In the genomic region with DNA sequence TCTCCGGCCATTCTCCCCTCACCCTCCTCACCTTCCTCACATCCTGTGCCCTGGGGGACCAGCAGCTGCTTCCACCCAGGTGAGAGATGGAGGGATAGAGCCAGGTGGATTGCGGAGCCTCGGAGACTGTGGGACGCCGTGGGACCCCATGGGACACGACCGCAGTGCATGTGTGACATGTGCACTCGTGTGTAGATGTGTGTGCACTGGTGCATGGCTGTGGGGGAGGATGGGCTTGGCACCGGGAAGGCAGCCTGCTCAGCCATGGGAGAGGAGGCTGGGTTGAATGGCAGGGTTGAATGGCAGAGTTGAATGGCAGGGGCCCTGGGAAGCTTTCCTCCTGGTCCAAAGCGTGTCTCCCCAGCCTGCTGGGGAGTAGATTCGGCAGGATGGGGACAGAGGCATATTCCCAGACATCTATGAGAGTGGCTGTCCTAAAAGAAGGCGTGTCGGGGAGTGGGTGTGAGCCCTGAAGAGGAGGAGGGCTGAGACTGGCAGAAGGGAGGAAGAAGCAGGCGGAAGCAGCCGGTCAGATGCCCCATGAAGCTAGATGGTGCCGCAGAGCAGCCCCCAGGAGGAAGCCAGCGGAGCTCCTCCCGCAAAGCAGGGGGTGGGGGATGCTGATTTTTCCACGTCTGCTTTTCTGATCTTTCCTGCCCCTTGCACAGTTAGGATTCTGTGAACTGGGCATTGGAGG, we compare ENCODE assay signal across 10 cellular contexts. TPM values are rescaled to one million over a fixed set of nuclear protein-coding genes. Genes with fewer than 3 reads are reported as not detected.
DNase-seq lines count a peak whose midpoint lies in the region; ATAC-seq and TF ChIP-seq lines count a peak whose summit lies in the region.
"Had no signal": no experiment of that assay in that cellular context is flagged by ENCODE, and none has a peak within 500 bp of the region (broad histone marks: within the 10 kb centered on the region; RNA-seq: fewer than 3 reads in every experiment).

No MANE protein-coding gene starts in this region.

- no peaks in the 10 kb centered on the region; the same call in 1 of the 2 replicates for H4K20me1 ChIP-seq in GM23338 (replicated peaks; ENCODE audit: insufficient read depth)

- peak; percentile 72 for DNase-seq in Ammon's horn (ENCODE audit: low spot score)
- no peak for DNase-seq in GM23338 (ENCODE audit: low spot score)
- peak; percentile 75 for DNase-seq in activated CD4-positive, alpha-beta T cell treated with anti-CD3 and anti-CD28 coated beads for 48 hours
- DNase-seq in endothelial cell (ENCODE audit: low spot score) = no peak
- no peak for DNase-seq in sciatic nerve (ENCODE audit: low spot score)
- no peak for DNase-seq in HK-2 (ENCODE audit: unreplicated experiment)
- no peak for DNase-seq in SKM-1 (lab: John Stamatoyannopoulos, UW; ENCODE audit: unreplicated experiment)
- no peak for DNase-seq in NCI-H510A (lab: John Stamatoyannopoulos, UW)

- no peaks in the 10 kb centered on the region for H3K79me2 ChIP-seq in GM23338 (replicated peaks; ENCODE audit: insufficient read depth)

- no peak overlapping the region for H3K27ac ChIP-seq in GM23338 (ENCODE audit: low read depth)
- H3K27ac ChIP-seq: SJSA1 had no signal

- peaks cover 19% of the 10 kb centered on the region for H3K4me1 Mint-ChIP-seq in GM23338
- H3K4me1 Mint-ChIP-seq in endothelial cell (ENCODE audit: unreplicated experiment) = peaks cover 76% of the 10 kb centered on the region

- H3K27me3 Mint-ChIP-seq in GM23338 (ENCODE audit: insufficient read depth, low read depth, poor library complexity) (peaks cover 19% of the 10 kb centered on the region), endothelial cell (ENCODE audit: unreplicated experiment) (peaks cover 9% of the 10 kb centered on the region)

- H3K27ac Mint-ChIP-seq in GM23338 (no peak overlapping the region), endothelial cell (ENCODE audit: unreplicated experiment) (peak overlapping the region; percentile 94)
- H3K27ac Mint-ChIP-seq: nephron had no signal

- no peaks in the 10 kb centered on the region; the same call in 1 of the 2 replicates for H3F3A ChIP-seq in GM23338 (replicated peaks; ENCODE audit: low read depth)

- H3K36me3 ChIP-seq in GM23338 (ENCODE audit: insufficient read depth) = no peaks in the 10 kb centered on the region
- H3K36me3 ChIP-seq: SJSA1 had no signal

- TF ChIP-seq CTCF in GM23338 (conservative IDR thresholded peaks at IDR 0.05; ENCODE audit: low read depth in 2 of 2) (peak in 1 of 2 experiments; percentile 22; a peak in 2 of 4 replicates), endothelial cell (IDR thresholded peaks at IDR 0.05; ENCODE audit: unreplicated experiment) (no peak)

- H3K4me3 Mint-ChIP-seq in GM23338 (no peak overlapping the region; the same call in 2 of the 3 replicates), endothelial cell (ENCODE audit: unreplicated experiment) (peak overlapping the region; percentile 98)
- H3K4me3 Mint-ChIP-seq: nephron had no signal

- H3K4me3 ChIP-seq in GM23338 = no peak overlapping the region
- H3K4me3 ChIP-seq: SJSA1 had no signal

- H3K36me3 Mint-ChIP-seq in GM23338 (ENCODE audit: low read depth) = 0 out of 3 replicates have a peak, but pooled peaks cover under 1% of the 10 kb centered on the region
- peaks cover 52% of the 10 kb centered on the region for H3K36me3 Mint-ChIP-seq in endothelial cell (ENCODE audit: low read depth, unreplicated experiment)

- intact Hi-C loops in sciatic nerve (cut with DNase I) = no loop called here

- H3K9me2 ChIP-seq in GM23338 (ENCODE audit: insufficient read depth) = no peaks in the 10 kb centered on the region

- no peak overlapping the region for H3K4me2 ChIP-seq in GM23338

- ATAC-seq in GM23338 (no peak), sciatic nerve (peak; percentile 80)

- peaks cover 17% of the 10 kb centered on the region for H3K27me3 ChIP-seq in GM23338 (ENCODE audit: insufficient read depth)

- H3K9me3 Mint-ChIP-seq in GM23338 = peaks cover 8% of the 10 kb centered on the region
- H3K9me3 Mint-ChIP-seq in endothelial cell (ENCODE audit: unreplicated experiment) = peaks cover 13% of the 10 kb centered on the region

- peaks cover 4% of the 10 kb centered on the region for H3K4me1 ChIP-seq in GM23338 (ENCODE audit: insufficient read depth)
- H3K4me1 ChIP-seq: SJSA1 had no signal

- peak overlapping the region; percentile 59; the same call in 1 of the 2 replicates for H2AFZ ChIP-seq in GM23338

TF ChIP-seq in GM23338, 12 proteins besides CTCF, POLR2A, EP300 and RAD21:
- no peak for TF ChIP-seq ZNF331 (CRISPR knock-in tag; IDR thresholded peaks at IDR 0.05; ENCODE audit: low read depth)
TF ChIP-seq in GM23338: peak in this region for 0.

RNA-seq across cellular contexts. Expression of a gene that starts 0.8 kb away (rescaled TPM):
- total RNA-seq in GM23338 (2014; rRNA removed; shearing (Covaris generic)) = not detected in 2 replicates
- 0.06 TPM in 1 of 2 replicates, not detected in the other for polyA plus RNA-seq in GM23338 (2016; fragmentation: Nextera tagmentation; extraction: Ambion mirVana)
- total RNA-seq in endothelial cell (ENCODE audit: unreplicated experiment) = 143 TPM
- 22.4 TPM for total RNA-seq in sciatic nerve
- total RNA-seq: SJSA1 had no signal

Comparison
In these comparisons a context has a peak if more than half of its experiments do, and no peak if none do; other contexts are left out.
1. DNase-seq: peak in Ammon's horn (single experiment) and activated CD4-positive, alpha-beta T cell treated with anti-CD3 and anti-CD28 coated beads for 48 hours (single experiment); none in GM23338 (single experiment), endothelial cell (single experiment), sciatic nerve (single experiment), HK-2 (single experiment), SKM-1 (single experiment) and NCI-H510A (single experiment).
2. RNA of a gene that starts 0.8 kb away (total RNA-seq): 143 TPM in endothelial cell (single experiment) and 22.4 TPM in sciatic nerve (single experiment); not detected in GM23338; every median in the first group is over 10 times any median in the second.